Comparison of ENCODE assay signal across 9 cellular contexts in genomic region chr6:41732601-41733348, GRCh38. TPM values are rescaled to one million over a fixed set of nuclear protein-coding genes. Genes with fewer than 3 reads are reported as not detected.
A peak's percentile ranks its signal among the peaks of the same experiment; 100 is the strongest.
DNase-seq lines count a peak whose midpoint lies in the region; ATAC-seq lines count a peak whose summit lies in the region.
"Had no signal": no experiment of that assay in that cellular context is flagged by ENCODE, and none has a peak within 500 bp of the region (broad histone marks: within the 10 kb centered on the region; RNA-seq: fewer than 3 reads in every experiment).

No MANE protein-coding gene starts in this region.

- H3K9me3 ChIP-seq in effector memory CD4-positive, alpha-beta T cell (ENCODE audit: control insufficient read depth, low read length), result no peaks in the 10 kb centered on the region

- H3K27ac ChIP-seq in effector memory CD4-positive, alpha-beta T cell (ENCODE audit: insufficient read depth, low read length, poor library complexity, severe bottlenecking), result peak overlapping the region; percentile 84

- CTCF ChIA-PET in activated CD4-positive, alpha-beta T cell treated with anti-CD3 and anti-CD28 coated beads, Interleukin-2, amount 10 ng/mL, durations not matched to agents 7 days and 5 days (lab: Charles Lee), result interaction anchor here (0.6 to 2.3 kb wide), 10 partner anchors 11 to 1025 kb away, joined by 3 to 13 read pairs (median 4); partner anchors contain the start of genes PGC and TOMM6

- peaks cover 37% of the 10 kb centered on the region for H3K4me1 Mint-ChIP-seq in activated CD4-positive, alpha-beta T cell treated with anti-CD3 and anti-CD28 coated beads, Interleukin-2, amount 10 ng/mL, durations not matched to agents 7 days and 5 days

- H3K4me3 Mint-ChIP-seq in activated CD4-positive, alpha-beta T cell treated with anti-CD3 and anti-CD28 coated beads, Interleukin-2, amount 10 ng/mL, durations not matched to agents 7 days and 5 days, result peak overlapping the region; percentile 79

- H3K27ac Mint-ChIP-seq in activated CD4-positive, alpha-beta T cell treated with anti-CD3 and anti-CD28 coated beads, Interleukin-2, amount 10 ng/mL, durations not matched to agents 7 days and 5 days, result peak overlapping the region; percentile 60

- H3K36me3 ChIP-seq in effector memory CD4-positive, alpha-beta T cell (ENCODE audit: control insufficient read depth, insufficient read depth, low read length), result no peaks in the 10 kb centered on the region

- H3K4me1 ChIP-seq in effector memory CD4-positive, alpha-beta T cell (ENCODE audit: control insufficient read depth, insufficient read depth, low read length, poor library complexity, severe bottlenecking), result peaks cover 29% of the 10 kb centered on the region

- H3K27me3 ChIP-seq in effector memory CD4-positive, alpha-beta T cell (replicated peaks; ENCODE audit: control insufficient read depth, insufficient read depth, low read length, poor library complexity, severe bottlenecking), result no peaks in the 10 kb centered on the region

- peak; percentile 23 for DNase-seq in NCI-H82 (lab: John Stamatoyannopoulos, UW)
- DNase-seq in NCI-H82 treated with DMSO at 0.1 percent for 48 hours (lab: John Stamatoyannopoulos, UW; ENCODE audit: unreplicated experiment), result no peak
- peak; percentile 59 for DNase-seq in activated CD4-positive, alpha-beta T cell treated with anti-CD3 and anti-CD28 coated beads, Interleukin-2, amount 10 ng/mL, durations not matched to agents 7 days and 5 days
- DNase-seq in effector memory CD4-positive, alpha-beta T cell, result peak; percentile 48 to 62 (median 52)
- peak; percentile 70 for DNase-seq in pons (ENCODE audit: low spot score)
- no peak for DNase-seq in HuH-7.5 (ENCODE audit: low spot score)

- H3K27me3 Mint-ChIP-seq in activated CD4-positive, alpha-beta T cell treated with anti-CD3 and anti-CD28 coated beads, Interleukin-2, amount 10 ng/mL, durations not matched to agents 7 days and 5 days, result no peaks in the 10 kb centered on the region

- peak overlapping the region; percentile 21 for H3K4me3 ChIP-seq in effector memory CD4-positive, alpha-beta T cell (ENCODE audit: insufficient read depth, low read depth, low read length, poor library complexity, severe bottlenecking)

- no peaks in the 10 kb centered on the region for H3K9me3 Mint-ChIP-seq in activated CD4-positive, alpha-beta T cell treated with anti-CD3 and anti-CD28 coated beads, Interleukin-2, amount 10 ng/mL, durations not matched to agents 7 days and 5 days

- ATAC-seq in HG03354 (IDR thresholded peaks at IDR 0.05; ENCODE audit: poor library complexity, severe bottlenecking, unreplicated experiment) (peak; percentile 39), GM18873 (IDR thresholded peaks at IDR 0.05; ENCODE audit: low FRiP score, unreplicated experiment) (no peak)

- H3K36me3 Mint-ChIP-seq in activated CD4-positive, alpha-beta T cell treated with anti-CD3 and anti-CD28 coated beads, Interleukin-2, amount 10 ng/mL, durations not matched to agents 7 days and 5 days (ENCODE audit: low read depth), result no peaks in the 10 kb centered on the region

- POLR2A ChIA-PET in activated CD4-positive, alpha-beta T cell treated with anti-CD3 and anti-CD28 coated beads, Interleukin-2, amount 10 ng/mL, durations not matched to agents 7 days and 5 days (lab: Charles Lee), result no interaction called here

RNA-seq across cellular contexts. Expression of gene TFEB, which starts 2.6 kb away (rescaled TPM):
- 10 to 100 TPM in 1 of 2 experiments, 1 to 10 TPM in 1; 9.7 to 12.5 TPM for total RNA-seq in activated CD4-positive, alpha-beta T cell treated with anti-CD3 and anti-CD28 coated beads, Interleukin-2, amount 10 ng/mL, durations not matched to agents 7 days and 5 days

RNA-seq across cellular contexts. Expression of gene PGC, which starts 14.4 kb away (rescaled TPM):
- not detected for total RNA-seq in activated CD4-positive, alpha-beta T cell treated with anti-CD3 and anti-CD28 coated beads, Interleukin-2, amount 10 ng/mL, durations not matched to agents 7 days and 5 days
- total RNA-seq: kidney epithelial cell had no signal

RNA-seq across cellular contexts. Expression of gene FRS3, which starts 46.9 kb away (rescaled TPM):
- 1 to 10 TPM; 4.6 TPM for total RNA-seq in activated CD4-positive, alpha-beta T cell treated with anti-CD3 and anti-CD28 coated beads, Interleukin-2, amount 10 ng/mL, durations not matched to agents 7 days and 5 days

RNA-seq across cellular contexts. Expression of gene PRICKLE4, which starts 47.8 kb away (rescaled TPM):
- total RNA-seq in activated CD4-positive, alpha-beta T cell treated with anti-CD3 and anti-CD28 coated beads, Interleukin-2, amount 10 ng/mL, durations not matched to agents 7 days and 5 days, result not detected
- total RNA-seq: kidney epithelial cell had no signal

RNA-seq across cellular contexts. Expression of gene TOMM6, which starts 54.7 kb away (rescaled TPM):
- 100 to 1,000 TPM; 167 to 202 TPM for total RNA-seq in activated CD4-positive, alpha-beta T cell treated with anti-CD3 and anti-CD28 coated beads, Interleukin-2, amount 10 ng/mL, durations not matched to agents 7 days and 5 days

Comparison
In these comparisons a context has a peak if more than half of its experiments do, and no peak if none do; other contexts are left out.
1. DNase-seq: peak in NCI-H82 (single experiment), activated CD4-positive, alpha-beta T cell treated with anti-CD3 and anti-CD28 coated beads, Interleukin-2, amount 10 ng/mL, durations not matched to agents 7 days and 5 days (single experiment), effector memory CD4-positive, alpha-beta T cell (3 of 3) and pons (single experiment); none in NCI-H82 treated with DMSO at 0.1 percent for 48 hours (single experiment) and HuH-7.5 (single experiment).